Comparison of ENCODE assay signal across 27 cellular contexts in the genomic region with DNA sequence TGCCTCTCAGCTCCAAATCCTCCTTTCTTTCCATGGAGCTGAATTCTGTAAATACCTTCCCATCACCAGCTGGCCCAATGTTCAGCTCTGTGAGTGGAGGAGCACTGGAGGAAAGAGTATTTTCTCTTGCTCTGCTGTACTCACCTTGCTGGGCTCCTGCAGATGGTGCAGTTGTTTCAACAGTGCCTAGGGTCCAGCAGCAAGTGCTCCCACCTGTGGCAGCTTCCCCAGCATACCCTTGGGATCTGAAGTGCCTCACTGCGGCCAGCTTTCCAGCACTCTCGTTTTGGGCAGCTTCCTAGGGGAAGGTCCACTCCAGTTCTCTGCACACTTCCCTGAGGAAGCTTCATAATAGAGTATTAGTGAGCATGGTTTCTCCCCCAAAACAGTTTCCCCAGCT.
"Had no signal": no experiment of that assay in that cellular context is flagged by ENCODE, and none has a peak within 500 bp of the region (broad histone marks: within the 10 kb centered on the region; RNA-seq: fewer than 3 reads in every experiment).

No MANE protein-coding gene starts in this region.

- H3K27ac Mint-ChIP-seq: activated B cell treated with CpG ODN at 0.5 μM for 24 hours; activated CD4-positive, alpha-beta T cell treated with anti-CD3 and anti-CD28 coated beads, Interleukin-2, amount 10 ng/mL, durations not matched to agents 24 days and 14 days; activated CD8-positive, alpha-beta memory T cell treated with anti-CD3 and anti-CD28 coated beads, Interleukin-2, amount 10 ng/mL, durations not matched to agents 7 days and 5 days; activated naive CD8-positive, alpha-beta T cell treated with anti-CD3 and anti-CD28 coated beads, Interleukin-2, amount 10 ng/mL, durations not matched to agents 7 days and 5 days; activated T-helper 2 cell treated with anti-CD3 and anti-CD28 coated beads, Interferon-gamma antibody, Interleukin-2, Interleukin-4, amounts not matched to agents 10 μg/mL and 5 μg/mL and 100 μg/mL, durations not matched to agents 14 hours and 24 hours and 36 hours; IgD-negative memory B cell; T-helper 2 cell treated with Interferon-gamma antibody and Interleukin-4, amounts not matched to agents 5 μg/mL and 100 μg/mL, for 36 hours had no signal

- H3K4me2 ChIP-seq: KMS-11 had no signal

- ATAC-seq: activated CD8-positive, alpha-beta memory T cell treated with anti-CD3 and anti-CD28 coated beads, Interleukin-2, amount 10 ng/mL, durations not matched to agents 7 days and 5 days; SK-N-SH treated with all-trans-retinoic acid at 6 μM for 48 hours had no signal

- H3K9ac ChIP-seq: KMS-11 had no signal

- H3K4me3 ChIP-seq: adrenal gland, Peyer's patch, SJSA1 had no signal

- H3K36me3 Mint-ChIP-seq: activated CD8-positive, alpha-beta memory T cell treated with anti-CD3 and anti-CD28 coated beads, Interleukin-2, amount 10 ng/mL, durations not matched to agents 7 days and 5 days had no signal

- H3K27ac ChIP-seq: adrenal gland, KMS-11, Peyer's patch, RWPE1, SJSA1 had no signal

- H3K27me3 Mint-ChIP-seq: activated CD8-positive, alpha-beta memory T cell treated with anti-CD3 and anti-CD28 coated beads, Interleukin-2, amount 10 ng/mL, durations not matched to agents 7 days and 5 days; activated naive CD8-positive, alpha-beta T cell treated with anti-CD3 and anti-CD28 coated beads, Interleukin-2, amount 10 ng/mL, durations not matched to agents 7 days and 5 days had no signal

- H3K4me1 Mint-ChIP-seq: activated B cell treated with CpG ODN at 0.5 μM for 24 hours; activated CD4-positive, alpha-beta T cell treated with anti-CD3 and anti-CD28 coated beads, Interleukin-2, amount 10 ng/mL, durations not matched to agents 24 days and 14 days; activated CD8-positive, alpha-beta memory T cell treated with anti-CD3 and anti-CD28 coated beads, Interleukin-2, amount 10 ng/mL, durations not matched to agents 7 days and 5 days; activated naive CD8-positive, alpha-beta T cell treated with anti-CD3 and anti-CD28 coated beads, Interleukin-2, amount 10 ng/mL, durations not matched to agents 7 days and 5 days; IgD-negative memory B cell had no signal

- H3K9me3 ChIP-seq: adrenal gland, Peyer's patch, SJSA1 had no signal

- H3K27me3 ChIP-seq: adrenal gland, Peyer's patch, SJSA1 had no signal

- DNase-seq: activated B cell treated with CpG ODN at 0.5 μM for 24 hours; activated CD4-positive, alpha-beta T cell treated with anti-CD3 and anti-CD28 coated beads for 1 hour; activated CD4-positive, alpha-beta T cell treated with anti-CD3 and anti-CD28 coated beads, Interleukin-2, amount 10 ng/mL, durations not matched to agents 24 days and 14 days; activated CD4-positive, alpha-beta T cell treated with anti-CD3 and anti-CD28 coated beads, Interleukin-2, amount 50 U/mL, for 48 hours; activated CD8-positive, alpha-beta memory T cell treated with anti-CD3 and anti-CD28 coated beads, Interleukin-2, amount 10 ng/mL, durations not matched to agents 7 days and 5 days; activated gamma-delta T cell treated with Interleukin-2 at 50 U/mL for 16 hours; activated naive CD4-positive, alpha-beta T cell treated with anti-CD3 and anti-CD28 coated beads, Interleukin-2, amount 50 U/mL, for 16 hours; activated naive CD8-positive, alpha-beta T cell treated with anti-CD3 and anti-CD28 coated beads, Interleukin-2, amount 10 ng/mL, durations not matched to agents 7 days and 5 days; activated T-cell treated with anti-CD3 and anti-CD28 coated beads, Interleukin-2, amount 50 U/mL, for 48 hours; adrenal gland; anterior cingulate cortex; caudate nucleus; NCI-H1092; NCI-H1694 treated with DMSO at 0.1 percent for 48 hours; NCI-H2029 treated with DMSO at 0.1 percent for 48 hours; NCI-H345; NCI-H510A; Peyer's patch; Right ventricle myocardium superior; SW 1271 had no signal

- H3K4me1 ChIP-seq: adrenal gland, Peyer's patch, SJSA1 had no signal

- H3K4me3 Mint-ChIP-seq: activated B cell treated with CpG ODN at 0.5 μM for 24 hours; activated CD4-positive, alpha-beta T cell treated with anti-CD3 and anti-CD28 coated beads, Interleukin-2, amount 10 ng/mL, durations not matched to agents 24 days and 14 days; activated CD8-positive, alpha-beta memory T cell treated with anti-CD3 and anti-CD28 coated beads, Interleukin-2, amount 10 ng/mL, durations not matched to agents 7 days and 5 days; activated naive CD8-positive, alpha-beta T cell treated with anti-CD3 and anti-CD28 coated beads, Interleukin-2, amount 10 ng/mL, durations not matched to agents 7 days and 5 days; IgD-negative memory B cell; T-helper 2 cell treated with Interferon-gamma antibody and Interleukin-4, amounts not matched to agents 5 μg/mL and 100 μg/mL, for 36 hours had no signal

- H3K36me3 ChIP-seq: adrenal gland, Peyer's patch, SJSA1 had no signal

- H3K9me3 Mint-ChIP-seq: activated naive CD8-positive, alpha-beta T cell treated with anti-CD3 and anti-CD28 coated beads, Interleukin-2, amount 10 ng/mL, durations not matched to agents 7 days and 5 days; activated T-helper 2 cell treated with anti-CD3 and anti-CD28 coated beads, Interferon-gamma antibody, Interleukin-2, Interleukin-4, amounts not matched to agents 10 μg/mL and 5 μg/mL and 100 μg/mL, durations not matched to agents 14 hours and 24 hours and 36 hours; IgD-negative memory B cell; T-helper 2 cell treated with Interferon-gamma antibody and Interleukin-4, amounts not matched to agents 5 μg/mL and 100 μg/mL, for 36 hours had no signal
